Comparison of ENCODE assay signal across 10 cellular contexts in the genomic region with DNA sequence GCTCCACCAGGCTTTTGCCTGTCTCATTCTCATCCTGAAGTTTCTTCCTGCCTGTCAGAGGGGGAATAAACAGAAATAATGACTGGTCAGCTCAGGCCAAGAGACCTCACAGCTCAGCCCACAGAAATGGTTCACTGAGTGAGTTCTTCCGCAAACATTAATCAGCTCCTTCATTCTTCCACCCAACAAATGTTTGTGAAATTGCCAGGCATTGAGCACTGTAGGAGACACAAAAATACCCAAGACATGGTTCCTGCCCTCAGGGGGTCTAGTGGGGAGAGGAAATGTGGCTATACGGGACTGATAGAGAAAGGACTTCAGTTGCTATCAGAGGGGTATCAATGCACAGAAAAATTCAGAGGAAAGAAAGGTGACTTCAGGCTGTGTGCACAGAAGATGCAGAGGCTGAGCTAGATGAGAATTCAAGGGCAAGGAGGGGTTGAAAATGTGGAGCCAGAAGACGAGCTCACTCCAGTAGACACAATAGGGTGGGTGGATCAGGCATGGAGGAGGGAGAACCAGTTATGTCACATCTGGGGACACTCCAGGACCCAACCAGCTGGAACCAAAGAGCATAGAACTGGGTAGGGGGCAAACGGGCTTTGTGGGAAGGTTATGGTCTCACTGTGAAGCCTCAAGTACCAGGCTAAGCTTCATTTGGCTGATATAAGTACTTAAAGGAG. TPM values are rescaled to one million over a fixed set of nuclear protein-coding genes. Genes with fewer than 3 reads are reported as not detected.
DNase-seq lines count a peak whose midpoint lies in the region; ATAC-seq and TF ChIP-seq lines count a peak whose summit lies in the region.
"Had no signal": no experiment of that assay in that cellular context is flagged by ENCODE, and none has a peak within 500 bp of the region (broad histone marks: within the 10 kb centered on the region; RNA-seq: fewer than 3 reads in every experiment).

No MANE protein-coding gene starts in this region.

- no peaks in the 10 kb centered on the region for H3K36me3 ChIP-seq in vagina

- CTCF ChIA-PET in WTC11 (lab: Charles Lee) = interaction anchor here (0.9 to 4.5 kb wide), 5 partner anchors 10 to 85 kb away, joined by 3 to 22 read pairs (median 5); partner anchors contain the start of gene MYOF

- H3K27ac Mint-ChIP-seq in stimulated activated naive CD8-positive, alpha-beta T cell treated with anti-CD3 and anti-CD28 coated beads, Interleukin-15, Interleukin-2, amounts not matched to agents 100 ng/mL and 50 ng/mL, for 24 hours = peak overlapping the region; percentile 57
- H3K27ac Mint-ChIP-seq in activated T-helper 17 cell treated with anti-CD3 and anti-CD28 coated beads, Interleukin-2, amount 50 U/mL, for 72 hours = peak overlapping the region; percentile 53
- H3K27ac Mint-ChIP-seq in WTC11 = no peak overlapping the region

- POLR2A ChIA-PET in WTC11 (lab: Charles Lee) = no interaction called here

- intact Hi-C loops in vagina (cut with DNase I) = no loop called here

- peaks cover 5% of the 10 kb centered on the region for H3K27me3 Mint-ChIP-seq in stimulated activated naive CD8-positive, alpha-beta T cell treated with anti-CD3 and anti-CD28 coated beads, Interleukin-15, Interleukin-2, amounts not matched to agents 100 ng/mL and 50 ng/mL, for 24 hours
- H3K27me3 Mint-ChIP-seq in activated T-helper 17 cell treated with anti-CD3 and anti-CD28 coated beads, Interleukin-2, amount 50 U/mL, for 72 hours = no peaks in the 10 kb centered on the region
- no peaks in the 10 kb centered on the region for H3K27me3 Mint-ChIP-seq in WTC11 (ENCODE audit: low read depth)

- H3K4me1 Mint-ChIP-seq in stimulated activated naive CD8-positive, alpha-beta T cell treated with anti-CD3 and anti-CD28 coated beads, Interleukin-15, Interleukin-2, amounts not matched to agents 100 ng/mL and 50 ng/mL, for 24 hours (ENCODE audit: low read depth) = peaks cover 33% of the 10 kb centered on the region
- peaks cover 22% of the 10 kb centered on the region for H3K4me1 Mint-ChIP-seq in activated T-helper 17 cell treated with anti-CD3 and anti-CD28 coated beads, Interleukin-2, amount 50 U/mL, for 72 hours
- H3K4me1 Mint-ChIP-seq in WTC11 = peaks cover 15% of the 10 kb centered on the region

- ATAC-seq in stimulated activated naive CD8-positive, alpha-beta T cell treated with anti-CD3 and anti-CD28 coated beads, Interleukin-15, Interleukin-2, amounts not matched to agents 100 U/mL and 50 U/mL, for 24 hours = no peak
- no peak for ATAC-seq in activated T-helper 17 cell treated with anti-CD3 and anti-CD28 coated beads, Interleukin-2, amount 50 U/mL, for 72 hours (replicated peaks)
- ATAC-seq in WTC11 (no peak), HG03571 (IDR thresholded peaks at IDR 0.05; ENCODE audit: unreplicated experiment) (no peak)

- H3K4me3 ChIP-seq in vagina = no peak overlapping the region

- H3K4me3 Mint-ChIP-seq in stimulated activated naive CD8-positive, alpha-beta T cell treated with anti-CD3 and anti-CD28 coated beads, Interleukin-15, Interleukin-2, amounts not matched to agents 100 ng/mL and 50 ng/mL, for 24 hours = no peak overlapping the region
- no peak overlapping the region for H3K4me3 Mint-ChIP-seq in activated T-helper 17 cell treated with anti-CD3 and anti-CD28 coated beads, Interleukin-2, amount 50 U/mL, for 72 hours
- H3K4me3 Mint-ChIP-seq in WTC11 = no peak overlapping the region

- H3K27me3 ChIP-seq in vagina = no peaks in the 10 kb centered on the region

- H3K9me3 Mint-ChIP-seq in stimulated activated naive CD8-positive, alpha-beta T cell treated with anti-CD3 and anti-CD28 coated beads, Interleukin-15, Interleukin-2, amounts not matched to agents 100 ng/mL and 50 ng/mL, for 24 hours = no peaks in the 10 kb centered on the region
- H3K9me3 Mint-ChIP-seq in activated T-helper 17 cell treated with anti-CD3 and anti-CD28 coated beads, Interleukin-2, amount 50 U/mL, for 72 hours = no peaks in the 10 kb centered on the region
- H3K9me3 Mint-ChIP-seq in WTC11 = peaks cover 6% of the 10 kb centered on the region; the same call in 1 of the 2 replicates

- no peak for TF ChIP-seq POLR2A in vagina (IDR thresholded peaks at IDR 0.05)

- TF ChIP-seq CTCF in vagina (IDR thresholded peaks at IDR 0.05) (no peak), WTC11 (IDR thresholded peaks at IDR 0.05) (no peak)

- no peak for DNase-seq in stimulated activated naive CD8-positive, alpha-beta T cell treated with anti-CD3 and anti-CD28 coated beads, Interleukin-15, Interleukin-2, amounts not matched to agents 100 U/mL and 50 U/mL, for 24 hours
- peak; percentile 29 for DNase-seq in left kidney (ENCODE audit: low read depth, low spot score)
- no peak for DNase-seq in vagina (ENCODE audit: extremely low spot score in 2 of 2)
- DNase-seq in WTC11 (ENCODE audit: low spot score) = no peak
- DNase-seq in stimulated activated CD4-positive, alpha-beta T cell treated with anti-CD3 and anti-CD28 coated beads, Interleukin-4, amount 100 ng/mL, for 24 hours = no peak
- DNase-seq: DND-41, foreskin melanocyte had no signal

- peaks cover 15% of the 10 kb centered on the region for H3K36me3 Mint-ChIP-seq in stimulated activated naive CD8-positive, alpha-beta T cell treated with anti-CD3 and anti-CD28 coated beads, Interleukin-15, Interleukin-2, amounts not matched to agents 100 ng/mL and 50 ng/mL, for 24 hours (ENCODE audit: low read depth)
- H3K36me3 Mint-ChIP-seq in activated T-helper 17 cell treated with anti-CD3 and anti-CD28 coated beads, Interleukin-2, amount 50 U/mL, for 72 hours (ENCODE audit: low read depth) = peaks cover 31% of the 10 kb centered on the region
- H3K36me3 Mint-ChIP-seq in WTC11 = no peaks in the 10 kb centered on the region

- peaks cover 95% of the 10 kb centered on the region for H3K4me1 ChIP-seq in vagina

- H3K27ac ChIP-seq in vagina = peak overlapping the region; percentile 94

- no peaks in the 10 kb centered on the region for H3K9me3 ChIP-seq in vagina

TF ChIP-seq in WTC11, 78 proteins besides CTCF, POLR2A, EP300 and RAD21 (continues in another document):
- TF ChIP-seq PRRX2 (CRISPR knock-in tag; IDR thresholded peaks at IDR 0.05) (no peak), EMX1 (CRISPR knock-in tag; IDR thresholded peaks at IDR 0.05) (no peak), NR2C2 (CRISPR knock-in tag; IDR thresholded peaks at IDR 0.05) (no peak), NFATC4 (CRISPR knock-in tag; IDR thresholded peaks at IDR 0.05) (no peak), ZNF138 (CRISPR knock-in tag; conservative IDR thresholded peaks at IDR 0.05) (no peak), ZNF232 (CRISPR knock-in tag; IDR thresholded peaks at IDR 0.05) (no peak), ZNF219 (CRISPR knock-in tag; IDR thresholded peaks at IDR 0.05; ENCODE audit: borderline replicate concordance) (no peak), ZBTB21 (CRISPR knock-in tag; IDR thresholded peaks at IDR 0.05; ENCODE audit: borderline replicate concordance) (no peak), ZSCAN18 (CRISPR knock-in tag; IDR thresholded peaks at IDR 0.05) (no peak), NFE2L1 (CRISPR knock-in tag; IDR thresholded peaks at IDR 0.05) (no peak), ERG (CRISPR knock-in tag; IDR thresholded peaks at IDR 0.05) (no peak), PREB (CRISPR knock-in tag; IDR thresholded peaks at IDR 0.05; ENCODE audit: borderline replicate concordance) (no peak), SOX15 (CRISPR knock-in tag; IDR thresholded peaks at IDR 0.05) (no peak), E2F4 (CRISPR knock-in tag; IDR thresholded peaks at IDR 0.05; ENCODE audit: borderline replicate concordance, low read depth) (no peak)

RNA-seq across cellular contexts. Expression of gene MYOF, which starts 20.9 kb away (rescaled TPM):
- 10 to 100 TPM; 30.6 to 50.2 TPM for total RNA-seq in activated T-helper 17 cell treated with anti-CD3 and anti-CD28 coated beads, Interleukin-2, amount 50 U/mL, for 72 hours
- total RNA-seq in vagina = 107 TPM
- 1.4 to 2.2 TPM (median 1.8 TPM) in 3 replicates for total RNA-seq in WTC11 (2021)

RNA-seq across cellular contexts. Expression of gene CEP55, which starts 35.1 kb away (rescaled TPM):
- total RNA-seq in activated T-helper 17 cell treated with anti-CD3 and anti-CD28 coated beads, Interleukin-2, amount 50 U/mL, for 72 hours = 10 to 100 TPM; 47.8 to 73.8 TPM
- 3.2 TPM for total RNA-seq in vagina
- total RNA-seq in WTC11 (2021) = 15.7 to 17.3 TPM (median 15.8 TPM) in 3 replicates

Comparison
In these comparisons a context has a peak if more than half of its experiments do, and no peak if none do; other contexts are left out.
1. RNA of gene MYOF, which starts 20.9 kb away (total RNA-seq): 107 TPM in vagina (single experiment) and 30.6 to 50.2 TPM in activated T-helper 17 cell treated with anti-CD3 and anti-CD28 coated beads, Interleukin-2, amount 50 U/mL, for 72 hours; 1.4 to 2.2 TPM in WTC11; every median in the first group is over 10 times any median in the second.